Comparison of ENCODE assay signal across 9 cellular contexts in the genomic region with DNA sequence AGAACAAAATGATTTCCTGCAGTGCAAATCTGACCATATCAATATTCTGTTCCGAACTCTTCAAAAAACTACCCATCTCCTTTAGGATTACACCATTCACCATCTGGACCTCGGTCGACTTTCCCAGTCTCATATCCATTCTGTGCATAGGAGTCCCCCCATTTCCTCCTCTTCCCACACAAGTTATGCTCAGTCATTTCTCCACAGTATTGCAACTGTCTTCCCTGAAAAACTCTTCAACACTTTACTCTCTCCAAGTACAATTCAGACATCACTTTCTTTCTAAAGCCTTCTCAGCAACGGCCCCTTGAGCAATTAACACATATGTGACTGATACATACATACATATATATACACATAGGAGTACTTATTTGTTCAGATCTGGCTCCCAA. TPM values are rescaled to one million over a fixed set of nuclear protein-coding genes. Genes with fewer than 3 reads are reported as not detected.
A peak's percentile ranks its signal among the peaks of the same experiment; 100 is the strongest.
DNase-seq lines count a peak whose midpoint lies in the region; ATAC-seq and TF ChIP-seq lines count a peak whose summit lies in the region.
"Had no signal": no experiment of that assay in that cellular context is flagged by ENCODE, and none has a peak within 500 bp of the region (broad histone marks: within the 10 kb centered on the region; RNA-seq: fewer than 3 reads in every experiment).

No MANE protein-coding gene starts in this region.

- H3K27ac ChIP-seq in ovary, result no peak overlapping the region

- 36 to 54% (median 37%) methylated on average over 4 of the region's 4 CpGs for WGBS in ovary, 3 donors

- no peaks in the 10 kb centered on the region for H3K27me3 ChIP-seq in ovary

- H3K36me3 ChIP-seq in ovary, result no peaks in the 10 kb centered on the region

- H3K9me3 ChIP-seq in ovary, result no peaks in the 10 kb centered on the region

- DNase-seq in GM12865 (ENCODE audit: low read depth) (no peak), ovary (no peak), NCI-H510A (lab: John Stamatoyannopoulos, UW) (no peak)
- DNase-seq in central memory CD8-positive, alpha-beta T cell (ENCODE audit: low spot score in 2 of 2), result no peak
- DNase-seq: activated CD4-positive, alpha-beta T cell treated with anti-CD3 and anti-CD28 coated beads for 4 hours; stimulated activated naive B cell treated with anti-CD40 and anti-IgM and Interleukin-4, amounts not matched to agents 10 μg/mL and 1 μg/mL and 100 μg/mL, for 72 hours had no signal

- H3K4me1 ChIP-seq in ovary (ENCODE audit: insufficient read depth), result peaks cover 7% of the 10 kb centered on the region

- peak overlapping the region; percentile 99 for H3K4me3 ChIP-seq in GM12865 (ENCODE audit: low read depth, low read length)
- H3K4me3 ChIP-seq in ovary, result peak overlapping the region; percentile 90

- no peak overlapping the region for H3K4me3 Mint-ChIP-seq in central memory CD8-positive, alpha-beta T cell
- H3K4me3 Mint-ChIP-seq: IgD-negative memory B cell; stimulated activated naive B cell treated with anti-CD40 and anti-IgM and Interleukin-4, amounts not matched to agents 10 μg/mL and 1 μg/mL and 100 μg/mL, for 72 hours had no signal

- no peak for TF ChIP-seq EP300 in ovary (IDR thresholded peaks at IDR 0.05)

- H3K9me3 Mint-ChIP-seq in central memory CD8-positive, alpha-beta T cell, result no peaks in the 10 kb centered on the region
- H3K9me3 Mint-ChIP-seq: IgD-negative memory B cell; stimulated activated naive B cell treated with anti-CD40 and anti-IgM and Interleukin-4, amounts not matched to agents 10 μg/mL and 1 μg/mL and 100 μg/mL, for 72 hours had no signal

- TF ChIP-seq POLR2A in ovary (IDR thresholded peaks at IDR 0.05), result no peak

- H3K27ac Mint-ChIP-seq in central memory CD8-positive, alpha-beta T cell (ENCODE audit: low read depth), result no peak overlapping the region
- H3K27ac Mint-ChIP-seq: stimulated activated naive B cell treated with anti-CD40 and anti-IgM and Interleukin-4, amounts not matched to agents 10 μg/mL and 1 μg/mL and 100 μg/mL, for 72 hours had no signal

- TF ChIP-seq CTCF in GM12865 (IDR thresholded peaks at IDR 0.05; ENCODE audit: insufficient read depth, low read depth, low read length, missing control alignments) (no peak), ovary (IDR thresholded peaks at IDR 0.05) (no peak)

- H3K36me3 Mint-ChIP-seq in central memory CD8-positive, alpha-beta T cell (ENCODE audit: insufficient read depth), result peaks cover 12% of the 10 kb centered on the region

- H3K4me1 Mint-ChIP-seq in central memory CD8-positive, alpha-beta T cell, result peaks cover 13% of the 10 kb centered on the region

- intact Hi-C loops in ovary (cut with DNase I), result no loop called here

- ATAC-seq in central memory CD8-positive, alpha-beta T cell (replicated peaks; ENCODE audit: extremely low read depth, poor library complexity, severe bottlenecking), result peak; percentile 5
- ATAC-seq in GM21367 (IDR thresholded peaks at IDR 0.05; ENCODE audit: unreplicated experiment), result no peak
- no peak for ATAC-seq in GM21447 (IDR thresholded peaks at IDR 0.05; ENCODE audit: unreplicated experiment)

- no peaks in the 10 kb centered on the region for H3K27me3 Mint-ChIP-seq in central memory CD8-positive, alpha-beta T cell
- H3K27me3 Mint-ChIP-seq: IgD-negative memory B cell; stimulated activated naive B cell treated with anti-CD40 and anti-IgM and Interleukin-4, amounts not matched to agents 10 μg/mL and 1 μg/mL and 100 μg/mL, for 72 hours had no signal

RNA-seq across cellular contexts. Expression of a gene that starts 0.8 kb away (rescaled TPM):
- total RNA-seq in ovary, result 10 to 100 TPM in 6 of 7 donors, 1 to 10 TPM in 1; 6.0 to 15.4 (median 11.8) TPM
- 10 to 100 TPM in 1 of 2 donors, 1 to 10 TPM in 1; 7.7 to 10.3 TPM for polyA plus RNA-seq in ovary

RNA-seq across cellular contexts. Expression of a gene that starts 10.3 kb away (rescaled TPM):
- 10 to 100 TPM; 39.3 to 64.8 (median 60.4) TPM for total RNA-seq in ovary
- 10 to 100 TPM; 27.1 to 41.1 TPM for polyA plus RNA-seq in ovary

RNA-seq across cellular contexts. Expression of a gene that starts 17.4 kb away (rescaled TPM):
- 10 to 100 TPM in 4 of 7 donors, 1 to 10 TPM in 3; 6.8 to 13.8 (median 10.0) TPM for total RNA-seq in ovary
- polyA plus RNA-seq in ovary, result 1 to 10 TPM; 5.3 to 6.8 TPM

RNA-seq across cellular contexts. Expression of a gene that starts 25.4 kb away (rescaled TPM):
- total RNA-seq in ovary, result 10 to 100 TPM; 24.9 to 40.9 (median 32.0) TPM
- polyA plus RNA-seq in ovary, result 10 to 100 TPM; 10.2 to 17.5 TPM
